22 cellular contexts compared by ENCODE assay signal in genomic region chr11:18974192-18974591, GRCh38. TPM values are rescaled to one million over a fixed set of nuclear protein-coding genes. Genes with fewer than 3 reads are reported as not detected.
DNase-seq lines count a peak whose midpoint lies in the region; ATAC-seq, FAIRE-seq and TF ChIP-seq lines count a peak whose summit lies in the region.
"Had no signal": no experiment of that assay in that cellular context is flagged by ENCODE, and none has a peak within 500 bp of the region (broad histone marks: within the 10 kb centered on the region; RNA-seq: fewer than 3 reads in every experiment).

No MANE protein-coding gene starts in this region.

- no peak for FAIRE-seq in H1 (lab: Jason Lieb, UNC)
- FAIRE-seq: GM12878, HTR-8/SVneo had no signal

- H2AFZ ChIP-seq in GM23338 (0 out of 2 replicates have a peak overlapping the region, but pooled peaks have one; percentile 30), H1 (ENCODE audit: low read length) (peak overlapping the region; percentile 28; the same call in 1 of the 2 replicates)

- H3K27ac Mint-ChIP-seq in GM23338 = peak overlapping the region; percentile 17; the same call in 1 of the 2 replicates
- H3K27ac Mint-ChIP-seq: CD8-positive, alpha-beta T cell had no signal

- intact Hi-C loops in spleen (cut with DNase I; ENCODE audit: low total_unique reads) = no loop called here

- H4K5ac ChIP-seq in H1 (ENCODE audit: insufficient read length, low read depth, low read length) = no peak overlapping the region

- no peak overlapping the region for H3K27ac ChIP-seq in GM23338 (ENCODE audit: low read depth)
- no peak overlapping the region for H3K27ac ChIP-seq in H1 (ENCODE audit: low read depth, low read length)
- H3K27ac ChIP-seq in spleen = no peak overlapping the region
- H3K27ac ChIP-seq: BLaER1 treated with 17β-estradiol and CSF1 and Interleukin-3, amounts not matched to agents 10 nM and 100 nM had no signal

- no peaks in the 10 kb centered on the region for H3K23me2 ChIP-seq in H1 (ENCODE audit: low read depth, low read length)

- no peak overlapping the region for H3K18ac ChIP-seq in H1 (ENCODE audit: extremely low read depth, low read length)

- no peak overlapping the region for H4K8ac ChIP-seq in H1 (ENCODE audit: extremely low read depth, insufficient read depth, low read length)

- H3K4me1 ChIP-seq in GM23338 (ENCODE audit: insufficient read depth) (no peaks in the 10 kb centered on the region; the same call in 1 of the 2 replicates), H1 (replicated peaks in 1 of 4; ENCODE audit: control insufficient read depth in 3 of 4, insufficient read depth in 4 of 4, low read length in 3 of 4) (no peaks in the 10 kb centered on the region; a peak in 1 of 7 replicates), BE2C (no peaks in the 10 kb centered on the region), spleen (no peaks in the 10 kb centered on the region)

- no peak overlapping the region for H2BK5ac ChIP-seq in H1 (ENCODE audit: low read depth, low read length)

- no peak overlapping the region for H3K4ac ChIP-seq in H1 (replicated peaks; ENCODE audit: insufficient read length, low read depth, low read length)

- CTCF ChIA-PET in H1 (lab: Charles Lee; ENCODE audit: partially characterized antibody) = interaction anchor here (0.8 to 1.4 kb wide), 7 partner anchors 10 to 130 kb away, joined by 3 to 6 read pairs (median 3); partner anchors contain the start of gene MRGPRX1

- no peaks in the 10 kb centered on the region for H3K9me3 ChIP-seq in H1 (ENCODE audit: insufficient read depth in 2 of 2, low read depth in 1 of 2, low read length in 1 of 2)
- no peaks in the 10 kb centered on the region for H3K9me3 ChIP-seq in BE2C
- peaks cover 0 to 7% (median 2%) of the 10 kb centered on the region in 8 donors for H3K9me3 ChIP-seq in spleen

- no peak overlapping the region for H3K23ac ChIP-seq in H1 (ENCODE audit: insufficient read length)

- TF ChIP-seq EP300 in H1 (IDR thresholded peaks at IDR 0.05; ENCODE audit: borderline replicate concordance in 1 of 2, low read depth in 2 of 2, low read length in 2 of 2) = no peak

- H3F3A ChIP-seq in GM23338 (replicated peaks; ENCODE audit: low read depth) = no peaks in the 10 kb centered on the region

- no peak overlapping the region for H4K91ac ChIP-seq in H1 (replicated peaks; ENCODE audit: insufficient read length, low read length)

- no peaks in the 10 kb centered on the region for H3K36me3 ChIP-seq in GM23338 (ENCODE audit: insufficient read depth)
- no peaks in the 10 kb centered on the region for H3K36me3 ChIP-seq in H1 (ENCODE audit: control insufficient read depth in 2 of 4, insufficient read depth in 4 of 4, low read length in 3 of 4)
- no peaks in the 10 kb centered on the region for H3K36me3 ChIP-seq in BE2C
- H3K36me3 ChIP-seq in spleen = no peaks in the 10 kb centered on the region
- H3K36me3 ChIP-seq: BLaER1 treated with 17β-estradiol and CSF1 and Interleukin-3, amounts not matched to agents 10 nM and 100 nM had no signal

- no peak overlapping the region for H3K9ac ChIP-seq in H1 (replicated peaks in 1 of 4; ENCODE audit: extremely low read depth in 1 of 4, low read depth in 3 of 4, low read length in 3 of 4)
- H3K9ac ChIP-seq: BLaER1 treated with 17β-estradiol and CSF1 and Interleukin-3, amounts not matched to agents 10 nM and 100 nM had no signal

- peak in 1 of 2 experiments; percentile 26; a peak in 2 of 4 replicates for TF ChIP-seq CTCF in GM23338 (conservative IDR thresholded peaks at IDR 0.05; ENCODE audit: low read depth in 2 of 2)
- TF ChIP-seq CTCF in H1 (IDR thresholded peaks at IDR 0.05; ENCODE audit: control extremely low read depth in 1 of 3, insufficient read depth in 1 of 3, low read depth in 1 of 3, low read length in 3 of 3) = no peak
- no peak for TF ChIP-seq CTCF in BE2C (IDR thresholded peaks at IDR 0.05; ENCODE audit: low read depth, low read length)
- no peak for TF ChIP-seq CTCF in spleen (IDR thresholded peaks at IDR 0.05 in 8 of 11, conservative IDR thresholded peaks at IDR 0.05 in 3 of 11)

- H3K79me1 ChIP-seq in H1 (ENCODE audit: low read depth, low read length) = no peaks in the 10 kb centered on the region

- H2AK5ac ChIP-seq in H1 (ENCODE audit: low read depth, low read length) = no peak overlapping the region

- H4K20me1 ChIP-seq in GM23338 (replicated peaks; ENCODE audit: insufficient read depth) (no peaks in the 10 kb centered on the region), H1 (replicated peaks in 1 of 2; ENCODE audit: control insufficient read depth in 1 of 2, insufficient read depth in 2 of 2, low read length in 2 of 2) (no peaks in the 10 kb centered on the region)
- H4K20me1 ChIP-seq: BLaER1 treated with 17β-estradiol and CSF1 and Interleukin-3, amounts not matched to agents 10 nM and 100 nM had no signal

- H2BK12ac ChIP-seq in H1 (ENCODE audit: low read depth, low read length) = no peak overlapping the region

- H3K56ac ChIP-seq in H1 (replicated peaks; ENCODE audit: insufficient read length, low read depth, low read length) = no peak overlapping the region

- H2BK15ac ChIP-seq in H1 (ENCODE audit: low read length) = no peak overlapping the region

- no peaks in the 10 kb centered on the region for H3K79me2 ChIP-seq in GM23338 (replicated peaks; ENCODE audit: insufficient read depth)
- H3K79me2 ChIP-seq in H1 (ENCODE audit: control insufficient read depth in 1 of 2, insufficient read depth in 2 of 2, low read length in 2 of 2) = no peaks in the 10 kb centered on the region

- H2BK120ac ChIP-seq in H1 (replicated peaks; ENCODE audit: low read depth, low read length) = no peak overlapping the region

- H3K4me2 ChIP-seq in GM23338 (no peak overlapping the region), H1 (ENCODE audit: insufficient read depth in 1 of 2, low read depth in 2 of 2, low read length in 2 of 2) (no peak overlapping the region)
- H3K4me2 ChIP-seq: BLaER1 treated with 17β-estradiol and CSF1 and Interleukin-3, amounts not matched to agents 10 nM and 100 nM had no signal

- TF ChIP-seq POLR2A in H1 (IDR thresholded peaks at IDR 0.05; ENCODE audit: control extremely low read depth in 1 of 2, low read depth in 2 of 2, low read length in 2 of 2) (no peak), spleen (IDR thresholded peaks at IDR 0.05) (no peak)

- WGBS in H1 (ENCODE audit: extremely low coverage in 1 of 2, insufficient coverage in 1 of 2, insufficient read length in 1 of 2, insufficient replicate concordance in 2 of 2, low coverage in 1 of 2, low lambda C conversion rate in 2 of 2, missing lambda C conversion rate in 1 of 2), 2 experiments = 82% methylated on average over 1 of the region's 1 CpG; no CpG with 5 or more reads in 1 of the 2 experiments
- 85 to 96% (median 89%) methylated on average over 1 of the region's 1 CpG for WGBS in spleen, 5 donors

- POLR2A ChIA-PET in H1 (lab: Charles Lee; ENCODE audit: partially characterized antibody) = no interaction called here

- no peak overlapping the region for H2BK20ac ChIP-seq in H1 (ENCODE audit: low read length)

- ATAC-seq in GM23338 (peak; percentile 66), HG03095 (IDR thresholded peaks at IDR 0.05; ENCODE audit: unreplicated experiment) (no peak)
- ATAC-seq: CD8-positive, alpha-beta T cell; GM12878 had no signal

- H3K9me3 Mint-ChIP-seq in GM23338 = no peaks in the 10 kb centered on the region
- H3K9me3 Mint-ChIP-seq: CD8-positive, alpha-beta T cell had no signal

- H3K4me1 Mint-ChIP-seq in GM23338 = peaks cover 13% of the 10 kb centered on the region

- H3K4me3 Mint-ChIP-seq in GM23338 = no peak overlapping the region
- H3K4me3 Mint-ChIP-seq: CD8-positive, alpha-beta T cell had no signal

- peaks cover 1% of the 10 kb centered on the region for H3K27me3 Mint-ChIP-seq in GM23338 (ENCODE audit: insufficient read depth, low read depth, poor library complexity)

- peak; percentile 11 to 36; a peak in 2 of 4 replicates for TF ChIP-seq RAD21 in H1 (IDR thresholded peaks at IDR 0.05 in 1 of 2, conservative IDR thresholded peaks at IDR 0.05 in 1 of 2; ENCODE audit: low read depth in 2 of 2, low read length in 2 of 2)

- no peaks in the 10 kb centered on the region for H3K36me3 Mint-ChIP-seq in GM23338 (ENCODE audit: low read depth)
- H3K36me3 Mint-ChIP-seq: CD8-positive, alpha-beta T cell had no signal

- H3K9me2 ChIP-seq in GM23338 (ENCODE audit: insufficient read depth) = peaks cover 17% of the 10 kb centered on the region

- no peaks in the 10 kb centered on the region for H3K27me3 ChIP-seq in GM23338 (ENCODE audit: insufficient read depth)
- H3K27me3 ChIP-seq in H1 (replicated peaks in 1 of 4; ENCODE audit: control insufficient read depth in 3 of 4, extremely low read depth in 1 of 4, insufficient read depth in 3 of 4, low read length in 3 of 4) = no peaks in the 10 kb centered on the region
- no peaks in the 10 kb centered on the region for H3K27me3 ChIP-seq in BE2C
- H3K27me3 ChIP-seq in spleen (replicated peaks in 1 of 7) = peaks cover 0 to 3% (median 0%) of the 10 kb centered on the region in 7 donors
- H3K27me3 ChIP-seq: BLaER1 treated with 17β-estradiol and CSF1 and Interleukin-3, amounts not matched to agents 10 nM and 100 nM had no signal

- H3K4me3 ChIP-seq in GM23338 (no peak overlapping the region), H1 (ENCODE audit: extremely low read depth in 1 of 4, insufficient read depth in 2 of 4, low read depth in 3 of 4, low read length in 4 of 4) (no peak overlapping the region), BE2C (ENCODE audit: low read depth, low read length) (no peak overlapping the region), spleen (no peak overlapping the region)
- H3K4me3 ChIP-seq: BLaER1 treated with 17β-estradiol and CSF1 and Interleukin-3, amounts not matched to agents 10 nM and 100 nM; GM12878 had no signal

- peak; percentile 66 for DNase-seq in GM23338 (ENCODE audit: low spot score)
- peak in 1 of 2 experiments; percentile 5 for DNase-seq in H1 (ENCODE audit: low read depth in 1 of 2, low spot score in 2 of 2)
- DNase-seq in iPS-NIHi7 (ENCODE audit: extremely low spot score) = peak; percentile 23
- DNase-seq in BE2C = no peak
- DNase-seq in spleen = no peak
- no peak for DNase-seq in cerebellar nuclear complex (lab: John Stamatoyannopoulos, UW)
- DNase-seq: 8988T; CD8-positive, alpha-beta T cell; DMS 273 treated with DMSO at 0.1 percent for 48 hours; DMS53; DND-41; EL; HCEC 1CT; IMR-90 had no signal

- H3K14ac ChIP-seq in H1 (ENCODE audit: insufficient read length) = no peak overlapping the region

RNA-seq across cellular contexts. Expression of gene MRGPRX1, which starts 35.0 kb away (rescaled TPM):
- not detected in 2 replicates for total RNA-seq in GM23338 (2014; rRNA removed; shearing (Covaris generic))
- polyA plus RNA-seq in GM23338 (2016; fragmentation: Nextera tagmentation; extraction: Ambion mirVana) (not detected in 2 replicates), H1 (2011; rRNA removed) (not detected in 2 replicates), spleen (not detected)
- total RNA-seq in H1 (2021; fragmentation: NEBNext Ultra II Directional; extraction: Animal tissue kit (Norgen Biotek cat#: 25700)) = not detected in 2 replicates
- polyA plus RNA-seq in H1 (2011; cell fraction: cytosol; rRNA removed) = not detected
- polyA plus RNA-seq in H1 (2011; cell fraction: nucleus; rRNA removed) = not detected
- polyA plus RNA-seq in H1 (2012, experiment 1 of 2) = not detected in 4 replicates
- not detected for polyA plus RNA-seq in H1 (2012, experiment 2 of 2)
- polyA plus RNA-seq in H1 (2013, experiment 1 of 2) = not detected
- not detected for polyA plus RNA-seq in H1 (2013, experiment 2 of 2)
- polyA minus RNA-seq in H1 (2011; rRNA and poly(A)+ RNA removed) = not detected in 2 replicates
- polyA minus RNA-seq in H1 (2011; cell fraction: cytosol; rRNA and poly(A)+ RNA removed) = not detected
- not detected for polyA minus RNA-seq in H1 (2011; cell fraction: nucleus; rRNA and poly(A)+ RNA removed)
- polyA plus RNA-seq in BE2C (2012; ENCODE audit: insufficient read depth, insufficient read length, low read depth) = not detected
- total RNA-seq in spleen = not detected
- total RNA-seq: A673; CD8-positive, alpha-beta T cell; G401; GM12878; H4; IMR-90 had no signal
- polyA plus RNA-seq: AG04450, GM12878, IMR-90 had no signal

Comparison
In these comparisons a context has a peak if more than half of its experiments do, and no peak if none do; other contexts are left out.
1. DNase-seq: peak in GM23338 (single experiment) and iPS-NIHi7 (single experiment); none in BE2C (single experiment), spleen (single experiment) and cerebellar nuclear complex (0 of 2).